ENCODE assay signal across 8 cellular contexts in genomic region chr2:121649402-121649651, GRCh38. TPM values are rescaled to one million over a fixed set of nuclear protein-coding genes. Genes with fewer than 3 reads are reported as not detected.
A peak's percentile ranks its signal among the peaks of the same experiment; 100 is the strongest.
DNase-seq lines count a peak whose midpoint lies in the region; ATAC-seq and TF ChIP-seq lines count a peak whose summit lies in the region.

Gene CLASP1, minus strand, starts transcription at chr2:121649462. Its CDS starts 43,567 bp downstream, at chr2:121605895.

- H3K4me3 Mint-ChIP-seq in activated T-helper 2 cell treated with anti-CD3 and anti-CD28 coated beads, Interferon-gamma antibody, Interleukin-2, Interleukin-4, amounts not matched to agents 10 μg/mL and 5 μg/mL and 100 μg/mL, durations not matched to agents 14 hours and 24 hours and 36 hours (ENCODE audit: low read depth), result peak within 1 kb of the TSS; percentile 98
- H3K4me3 Mint-ChIP-seq in naive thymus-derived CD4-positive, alpha-beta T cell, result peak within 1 kb of the TSS; percentile 92 to 100 (median 98)

- POLR2A ChIA-PET in naive thymus-derived CD4-positive, alpha-beta T cell (lab: Charles Lee), result interaction anchor here (0.8 to 4.9 kb wide), 16 partner anchors 12 to 202 kb away, joined by 3 to 64 read pairs (median 4); partner anchors contain the start of genes NIFK, RNU4ATAC and TSN

- H3K4me1 ChIP-seq in KMS-11 (ENCODE audit: low read depth, poor library complexity, severe bottlenecking) (peaks cover 22% of the 10 kb centered on the region), fibroblast of lung (ENCODE audit: control insufficient read depth, extremely low read depth, insufficient read depth, low read length) (peaks cover 3% of the 10 kb centered on the region)
- H3K4me1 ChIP-seq in naive thymus-derived CD4-positive, alpha-beta T cell (ENCODE audit: control insufficient read depth in 2 of 2, insufficient read depth in 2 of 2, low read length in 2 of 2), result peaks cover 10 to 11% of the 10 kb centered on the region in 2 donors

- H4K20me1 ChIP-seq in KMS-11 (ENCODE audit: insufficient read depth), result no peaks in the 10 kb centered on the region
- no peaks in the 10 kb centered on the region for H4K20me1 ChIP-seq in fibroblast of lung (ENCODE audit: control insufficient read depth, extremely low read depth, insufficient read depth, low read length)

- no peaks in the 10 kb centered on the region for H3K27me3 Mint-ChIP-seq in activated T-helper 2 cell treated with anti-CD3 and anti-CD28 coated beads, Interferon-gamma antibody, Interleukin-2, Interleukin-4, amounts not matched to agents 10 μg/mL and 5 μg/mL and 100 μg/mL, durations not matched to agents 14 hours and 24 hours and 36 hours (ENCODE audit: low read depth)
- peaks cover 0 to 2% (median 0%) of the 10 kb centered on the region in 5 donors for H3K27me3 Mint-ChIP-seq in naive thymus-derived CD4-positive, alpha-beta T cell

- H3K9me3 ChIP-seq in fibroblast of lung (ENCODE audit: control insufficient read depth, insufficient read depth, low read depth, low read length), result no peaks in the 10 kb centered on the region
- H3K9me3 ChIP-seq in naive thymus-derived CD4-positive, alpha-beta T cell (ENCODE audit: control insufficient read depth in 2 of 3, low read length in 3 of 3), result no peaks in the 10 kb centered on the region

- H3K4me1 Mint-ChIP-seq in activated T-helper 2 cell treated with anti-CD3 and anti-CD28 coated beads, Interferon-gamma antibody, Interleukin-2, Interleukin-4, amounts not matched to agents 10 μg/mL and 5 μg/mL and 100 μg/mL, durations not matched to agents 14 hours and 24 hours and 36 hours (ENCODE audit: low read depth), result peaks cover 44% of the 10 kb centered on the region
- H3K4me1 Mint-ChIP-seq in naive thymus-derived CD4-positive, alpha-beta T cell, result peaks cover 54 to 88% (median 72%) of the 10 kb centered on the region in 7 donors

- H2AFZ ChIP-seq in KMS-11 (ENCODE audit: low read depth), result peak within 1 kb of the TSS; percentile 85
- peak within 1 kb of the TSS; percentile 98 for H2AFZ ChIP-seq in fibroblast of lung (ENCODE audit: low read length)

- peak within 1 kb of the TSS; percentile 98 for H3K27ac Mint-ChIP-seq in activated T-helper 2 cell treated with anti-CD3 and anti-CD28 coated beads, Interferon-gamma antibody, Interleukin-2, Interleukin-4, amounts not matched to agents 10 μg/mL and 5 μg/mL and 100 μg/mL, durations not matched to agents 14 hours and 24 hours and 36 hours
- H3K27ac Mint-ChIP-seq in naive thymus-derived CD4-positive, alpha-beta T cell, result peak within 1 kb of the TSS; percentile 98 to 100 (median 99)

- H3K27ac ChIP-seq in KMS-11, result peak within 1 kb of the TSS; percentile 92
- peak within 1 kb of the TSS; percentile 99 for H3K27ac ChIP-seq in fibroblast of lung (ENCODE audit: insufficient read depth, low read length)
- H3K27ac ChIP-seq in naive thymus-derived CD4-positive, alpha-beta T cell (ENCODE audit: low read depth, low read length), result peak within 1 kb of the TSS; percentile 90

- no peaks in the 10 kb centered on the region for H3K9me3 Mint-ChIP-seq in activated T-helper 2 cell treated with anti-CD3 and anti-CD28 coated beads, Interferon-gamma antibody, Interleukin-2, Interleukin-4, amounts not matched to agents 10 μg/mL and 5 μg/mL and 100 μg/mL, durations not matched to agents 14 hours and 24 hours and 36 hours
- peaks cover 0 to 8% (median 0%) of the 10 kb centered on the region in 11 donors for H3K9me3 Mint-ChIP-seq in naive thymus-derived CD4-positive, alpha-beta T cell

- H3K36me3 Mint-ChIP-seq in activated T-helper 2 cell treated with anti-CD3 and anti-CD28 coated beads, Interferon-gamma antibody, Interleukin-2, Interleukin-4, amounts not matched to agents 10 μg/mL and 5 μg/mL and 100 μg/mL, durations not matched to agents 14 hours and 24 hours and 36 hours (ENCODE audit: low read depth), result peaks cover 46% of the 10 kb centered on the region
- peaks cover 3 to 24% (median 10%) of the 10 kb centered on the region in 5 donors for H3K36me3 Mint-ChIP-seq in naive thymus-derived CD4-positive, alpha-beta T cell

- intact Hi-C loops in activated T-helper 2 cell treated with anti-CD3 and anti-CD28 coated beads, Interferon-gamma antibody, Interleukin-2, Interleukin-4, amounts not matched to agents 10 μg/mL and 5 μg/mL and 100 μg/mL, durations not matched to agents 14 hours and 24 hours and 36 hours (cut with micrococcal nuclease), result loop anchor here (1.0 to 5.0 kb wide), 6 partner anchors 50 to 118 kb away; partner anchors contain the start of genes NIFK and TSN
- intact Hi-C loops in naive thymus-derived CD4-positive, alpha-beta T cell (cut with micrococcal nuclease), result loop anchor here (1.0 to 10.0 kb wide), 11 partner anchors 50 to 1952 kb away; partner anchors contain the start of genes NIFK (in 2 of the 2), TSN (in 2 of the 2), PTPN4 (in 1 of the 2) and RNU4ATAC (in 1 of the 2)

- peak; percentile 95 for DNase-seq in DMS153 (lab: John Stamatoyannopoulos, UW)
- DNase-seq in RPMI8226, result peak; percentile 98
- DNase-seq in activated T-helper 2 cell treated with anti-CD3 and anti-CD28 coated beads, Interferon-gamma antibody, Interleukin-2, Interleukin-4, amounts not matched to agents 10 μg/mL and 5 μg/mL and 100 μg/mL, durations not matched to agents 14 hours and 24 hours and 36 hours (ENCODE audit: low spot score), result peak; percentile 96
- peak in 1 of 2 donors; percentile 97 for DNase-seq in fibroblast of lung (ENCODE audit: low read depth in 2 of 2)
- peak in 8 of 9 donors; percentile 89 to 99 (median 98) for DNase-seq in naive thymus-derived CD4-positive, alpha-beta T cell
- DNase-seq in stimulated activated naive CD4-positive, alpha-beta T cell treated with Interleukin-2 at 50 U/mL for 16 hours (lab: John Stamatoyannopoulos, UW), result peak; percentile 96

- no peaks in the 10 kb centered on the region for H3K36me3 ChIP-seq in KMS-11 (ENCODE audit: insufficient read depth)
- H3K36me3 ChIP-seq in fibroblast of lung (ENCODE audit: control insufficient read depth, insufficient read depth, low read length), result no peaks in the 10 kb centered on the region
- H3K36me3 ChIP-seq in naive thymus-derived CD4-positive, alpha-beta T cell (ENCODE audit: control insufficient read depth in 2 of 3, insufficient read depth in 3 of 3, low read length in 3 of 3), result peaks cover 0 to 5% (median 0%) of the 10 kb centered on the region in 3 experiments

- H3K4me2 ChIP-seq in KMS-11, result peak within 1 kb of the TSS; percentile 71; the same call in 1 of the 2 replicates
- peak within 1 kb of the TSS; percentile 95 for H3K4me2 ChIP-seq in fibroblast of lung (ENCODE audit: extremely low read depth, insufficient read depth, low read length)

- H3K27me3 ChIP-seq in KMS-11 (ENCODE audit: insufficient read depth, low read depth) (no peaks in the 10 kb centered on the region), fibroblast of lung (ENCODE audit: control insufficient read depth, insufficient read depth, low read length) (no peaks in the 10 kb centered on the region)
- no peaks in the 10 kb centered on the region for H3K27me3 ChIP-seq in naive thymus-derived CD4-positive, alpha-beta T cell (ENCODE audit: control insufficient read depth in 2 of 2, insufficient read depth in 2 of 2, low read length in 2 of 2)

- H3K9ac ChIP-seq in KMS-11 (peak within 1 kb of the TSS; percentile 84), fibroblast of lung (ENCODE audit: insufficient read depth, low read length) (peak within 1 kb of the TSS; percentile 89)

- TF ChIP-seq CTCF in KMS-11 (conservative IDR thresholded peaks at IDR 0.05; ENCODE audit: low read depth, low read length) (no peak), fibroblast of lung (conservative IDR thresholded peaks at IDR 0.05 in 1 of 2, IDR thresholded peaks at IDR 0.05 in 1 of 2; ENCODE audit: low read depth in 1 of 2, low read length in 2 of 2) (no peak)

- H3K79me2 ChIP-seq in KMS-11 (ENCODE audit: insufficient read depth, low read depth) (peaks cover 57% of the 10 kb centered on the region), fibroblast of lung (ENCODE audit: control insufficient read depth, insufficient read depth, low read length) (peaks cover 60% of the 10 kb centered on the region)

- ATAC-seq in GM21717 (IDR thresholded peaks at IDR 0.05; ENCODE audit: unreplicated experiment), result peak; percentile 90
- ATAC-seq in naive thymus-derived CD4-positive, alpha-beta T cell, result peak; percentile 97

- CTCF ChIA-PET in naive thymus-derived CD4-positive, alpha-beta T cell (lab: Charles Lee), result interaction anchor here (1.2 kb wide), 1 partner anchor 118 kb away, joined by 5 read pairs; no protein-coding TSS in a partner anchor

- H3K4me3 ChIP-seq in KMS-11 (IDR thresholded peaks at IDR 0.05; ENCODE audit: insufficient read depth, low read depth, low read length) (no peak within 1 kb of the TSS), fibroblast of lung (replicated peaks in 1 of 4; ENCODE audit: control extremely low read depth in 1 of 4, insufficient read depth in 1 of 4, low read depth in 3 of 4, low read length in 4 of 4) (peak within 1 kb of the TSS; percentile 87 to 98 (median 96))
- H3K4me3 ChIP-seq in naive thymus-derived CD4-positive, alpha-beta T cell (ENCODE audit: low read length), result peak within 1 kb of the TSS; percentile 88

RNA-seq across cellular contexts. Expression of gene CLASP1, which starts in this region (rescaled TPM):
- total RNA-seq in activated T-helper 2 cell treated with anti-CD3 and anti-CD28 coated beads, Interferon-gamma antibody, Interleukin-2, Interleukin-4, amounts not matched to agents 10 μg/mL and 5 μg/mL and 100 μg/mL, durations not matched to agents 14 hours and 24 hours and 36 hours, result 66.4 and 71.7 TPM in 2 replicates
- 33.6 and 48.4 TPM in 2 replicates for total RNA-seq in fibroblast of lung
- 6.0 and 7.3 TPM in 2 replicates for polyA plus RNA-seq in fibroblast of lung
- 19.1 TPM in 2 replicates for polyA plus RNA-seq in fibroblast of lung (2012)
- 17.5 and 23.6 TPM in 2 replicates for polyA minus RNA-seq in fibroblast of lung (ENCODE audit: low replicate concordance)
- 10 to 100 TPM; 58.8 to 76.3 (median 62.7) TPM for total RNA-seq in naive thymus-derived CD4-positive, alpha-beta T cell
- 10 to 100 TPM; 13.8 to 16.1 TPM for polyA plus RNA-seq in naive thymus-derived CD4-positive, alpha-beta T cell
